8 cellular contexts compared by ENCODE assay signal in the genomic region with DNA sequence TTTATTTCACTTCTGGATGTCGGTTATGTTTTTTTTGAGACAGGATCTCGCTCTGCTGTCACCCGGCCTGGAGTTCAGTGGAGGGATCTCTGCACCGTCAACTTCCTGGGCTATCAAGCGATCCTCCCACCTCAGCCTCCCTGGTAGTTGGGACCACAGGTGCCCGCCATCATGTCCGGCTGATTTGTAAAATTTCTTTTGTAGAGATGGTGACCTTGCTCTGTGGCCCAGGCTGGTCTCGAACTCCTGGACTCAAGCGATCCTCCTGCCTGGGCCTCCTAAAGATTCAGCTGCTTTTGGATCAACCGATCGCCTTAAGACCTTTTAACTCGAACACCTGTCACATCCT. TPM values are rescaled to one million over a fixed set of nuclear protein-coding genes. Genes with fewer than 3 reads are reported as not detected.
A peak's percentile ranks its signal among the peaks of the same experiment; 100 is the strongest.
DNase-seq lines count a peak whose midpoint lies in the region; ATAC-seq and TF ChIP-seq lines count a peak whose summit lies in the region.

No MANE protein-coding gene starts in this region.

- TF ChIP-seq CTCF in OCI-LY1 (IDR thresholded peaks at IDR 0.05; ENCODE audit: low read length) (no peak), endodermal cell (conservative IDR thresholded peaks at IDR 0.05) (no peak)

- H2AFZ ChIP-seq in OCI-LY1 (ENCODE audit: low read length): no peak overlapping the region
- peak overlapping the region; percentile 90 for H2AFZ ChIP-seq in neuronal stem cell (ENCODE audit: low read length)

- DNase-seq in NOMO-1 treated with DMSO at 0.1 percent for 48 hours (lab: John Stamatoyannopoulos, UW; ENCODE audit: unreplicated experiment) (peak; percentile 30), NOMO-1 (lab: John Stamatoyannopoulos, UW; ENCODE audit: unreplicated experiment in 2 of 2) (no peak), endodermal cell (no peak), neuronal stem cell (ENCODE audit: low spot score) (no peak), D341Med (ENCODE audit: low spot score) (no peak), NCI-H2029 (lab: John Stamatoyannopoulos, UW) (no peak)

- peak overlapping the region; percentile 95 for H3K27ac Mint-ChIP-seq in endodermal cell

- H3K27me3 Mint-ChIP-seq in endodermal cell (ENCODE audit: insufficient read depth): no peaks in the 10 kb centered on the region

- H2BK15ac ChIP-seq in neuronal stem cell (ENCODE audit: low read length): no peak overlapping the region

- H4K8ac ChIP-seq in neuronal stem cell (ENCODE audit: low read depth, low read length): no peak overlapping the region

- H3K36me3 ChIP-seq in OCI-LY1 (ENCODE audit: insufficient read depth, low read length) (peaks cover 17% of the 10 kb centered on the region), endodermal cell (ENCODE audit: control insufficient read depth, insufficient read depth, low read length) (peaks cover 16% of the 10 kb centered on the region), neuronal stem cell (replicated peaks in 1 of 2; ENCODE audit: control insufficient read depth in 2 of 2, insufficient read depth in 2 of 2, low read length in 2 of 2) (peaks cover 6 to 15% of the 10 kb centered on the region in 2 donors)

- H3K79me2 ChIP-seq in OCI-LY1 (ENCODE audit: insufficient read depth, low read length): peaks cover 4% of the 10 kb centered on the region; the same call in 1 of the 2 replicates

- H3K14ac ChIP-seq in neuronal stem cell (ENCODE audit: low read length): no peak overlapping the region

- H3K36me3 Mint-ChIP-seq in endodermal cell (ENCODE audit: low read depth): peaks cover 46% of the 10 kb centered on the region

- H3K18ac ChIP-seq in neuronal stem cell (ENCODE audit: low read length): no peak overlapping the region

- H3K9ac ChIP-seq in OCI-LY1 (ENCODE audit: low read length) (peak overlapping the region; percentile 77), endodermal cell (ENCODE audit: extremely low read depth, low read length, poor library complexity, severe bottlenecking) (peak overlapping the region; percentile 86), neuronal stem cell (ENCODE audit: low read depth, low read length, poor library complexity) (peak overlapping the region; percentile 94)

- peak overlapping the region; percentile 93 for H3K4me3 Mint-ChIP-seq in endodermal cell

- WGBS in endodermal cell (ENCODE audit: insufficient coverage in 1 of 2, insufficient read length in 1 of 2), 2 experiments: 30 to 31% methylated on average over 10 to 12 of the region's 12 CpGs
- WGBS in neuronal stem cell (ENCODE audit: extremely low coverage in 2 of 2, insufficient read length in 2 of 2, insufficient replicate concordance in 1 of 2), 2 donors: no CpG with 5 or more reads among the region's 12 CpGs

- no peak for ATAC-seq in GM21786 (IDR thresholded peaks at IDR 0.05; ENCODE audit: unreplicated experiment)

- H2BK120ac ChIP-seq in neuronal stem cell (ENCODE audit: low read depth, low read length): no peak overlapping the region

- H2BK5ac ChIP-seq in neuronal stem cell (ENCODE audit: low read length): no peak overlapping the region

- no peak overlapping the region for H4K91ac ChIP-seq in neuronal stem cell (ENCODE audit: low read depth, low read length, poor library complexity)

- peak overlapping the region; percentile 72 for H3K27ac ChIP-seq in OCI-LY1 (ENCODE audit: low read depth, low read length, poor library complexity, severe bottlenecking)
- peak overlapping the region; percentile 90 for H3K27ac ChIP-seq in endodermal cell (ENCODE audit: low read depth, low read length)
- peak overlapping the region; percentile 84 for H3K27ac ChIP-seq in neuronal stem cell (replicated peaks; ENCODE audit: low read length)

- H3K4ac ChIP-seq in neuronal stem cell (ENCODE audit: low read length): no peak overlapping the region

- H3K4me3 ChIP-seq in OCI-LY1 (ENCODE audit: low read depth, low read length, poor library complexity, severe bottlenecking) (peak overlapping the region; percentile 73), endodermal cell (ENCODE audit: low read length) (peak overlapping the region; percentile 84), neuronal stem cell (ENCODE audit: low read length in 2 of 2) (peak overlapping the region; percentile 81 to 99)

- H2AK5ac ChIP-seq in neuronal stem cell (ENCODE audit: low read depth, low read length): no peak overlapping the region

- H3K9me3 Mint-ChIP-seq in endodermal cell: peaks cover 13% of the 10 kb centered on the region

- peak overlapping the region; percentile 78 for H3K4me2 ChIP-seq in OCI-LY1 (ENCODE audit: low read length)
- H3K4me2 ChIP-seq in neuronal stem cell (ENCODE audit: insufficient read depth, low read length, poor library complexity, severe bottlenecking): peak overlapping the region; percentile 53

- H2BK12ac ChIP-seq in neuronal stem cell (ENCODE audit: low read length): no peak overlapping the region

- no peaks in the 10 kb centered on the region for H3F3A ChIP-seq in OCI-LY1 (ENCODE audit: insufficient read depth, low read length)

- H3K9me3 ChIP-seq in OCI-LY1 (ENCODE audit: low read length) (0 out of 2 replicates have a peak, but pooled peaks cover 4% of the 10 kb centered on the region), endodermal cell (ENCODE audit: control insufficient read depth, low read length) (peaks cover 11% of the 10 kb centered on the region), neuronal stem cell (replicated peaks in 1 of 2; ENCODE audit: control insufficient read depth in 2 of 2, insufficient read depth in 1 of 2, low read depth in 1 of 2, low read length in 2 of 2) (peaks cover 0 to 21% of the 10 kb centered on the region in 2 donors)

- H3K27me3 ChIP-seq in OCI-LY1 (ENCODE audit: insufficient read depth, low read length): no peaks in the 10 kb centered on the region
- H3K27me3 ChIP-seq in endodermal cell (ENCODE audit: control insufficient read depth, insufficient read depth, low read length, poor library complexity, severe bottlenecking): no peaks in the 10 kb centered on the region
- no peaks in the 10 kb centered on the region for H3K27me3 ChIP-seq in neuronal stem cell (ENCODE audit: control insufficient read depth in 3 of 3, insufficient read depth in 3 of 3, low read depth in 1 of 3, low read length in 3 of 3)

- no peaks in the 10 kb centered on the region for H4K20me1 ChIP-seq in OCI-LY1 (ENCODE audit: insufficient read depth, low read length)

- H3K79me1 ChIP-seq in neuronal stem cell (ENCODE audit: low read depth, low read length): peaks cover 11% of the 10 kb centered on the region

- H3K23ac ChIP-seq in neuronal stem cell (ENCODE audit: low read depth, low read length, poor library complexity): no peak overlapping the region

- peaks cover 52% of the 10 kb centered on the region for H3K4me1 ChIP-seq in OCI-LY1 (ENCODE audit: insufficient read depth, low read length, severe bottlenecking)
- no peaks in the 10 kb centered on the region for H3K4me1 ChIP-seq in endodermal cell (ENCODE audit: control insufficient read depth, insufficient read depth, low read length)
- H3K4me1 ChIP-seq in neuronal stem cell (ENCODE audit: control insufficient read depth in 2 of 2, insufficient read depth in 1 of 2, low read depth in 1 of 2, low read length in 2 of 2): peaks cover 1 to 7% of the 10 kb centered on the region in 2 donors

- H3K4me1 Mint-ChIP-seq in endodermal cell: peaks cover 9% of the 10 kb centered on the region

- H3K9me2 ChIP-seq in OCI-LY1 (ENCODE audit: low read depth, low read length): no peaks in the 10 kb centered on the region

RNA-seq across cellular contexts. Expression of a gene that starts 0.6 kb away (rescaled TPM):
- total RNA-seq in endodermal cell: 10 to 100 TPM; 22.7 to 26.7 TPM
- 18.2 TPM for polyA plus RNA-seq in endodermal cell (2013, experiment 1 of 2)
- 18.5 TPM for polyA plus RNA-seq in endodermal cell (2013, experiment 2 of 2)
- 10.4 TPM for polyA plus RNA-seq in neuronal stem cell (2013, experiment 1 of 2)
- polyA plus RNA-seq in neuronal stem cell (2013, experiment 2 of 2): 9.9 TPM
